ENCODE assay signal across 1 cellular context in the genomic region with DNA sequence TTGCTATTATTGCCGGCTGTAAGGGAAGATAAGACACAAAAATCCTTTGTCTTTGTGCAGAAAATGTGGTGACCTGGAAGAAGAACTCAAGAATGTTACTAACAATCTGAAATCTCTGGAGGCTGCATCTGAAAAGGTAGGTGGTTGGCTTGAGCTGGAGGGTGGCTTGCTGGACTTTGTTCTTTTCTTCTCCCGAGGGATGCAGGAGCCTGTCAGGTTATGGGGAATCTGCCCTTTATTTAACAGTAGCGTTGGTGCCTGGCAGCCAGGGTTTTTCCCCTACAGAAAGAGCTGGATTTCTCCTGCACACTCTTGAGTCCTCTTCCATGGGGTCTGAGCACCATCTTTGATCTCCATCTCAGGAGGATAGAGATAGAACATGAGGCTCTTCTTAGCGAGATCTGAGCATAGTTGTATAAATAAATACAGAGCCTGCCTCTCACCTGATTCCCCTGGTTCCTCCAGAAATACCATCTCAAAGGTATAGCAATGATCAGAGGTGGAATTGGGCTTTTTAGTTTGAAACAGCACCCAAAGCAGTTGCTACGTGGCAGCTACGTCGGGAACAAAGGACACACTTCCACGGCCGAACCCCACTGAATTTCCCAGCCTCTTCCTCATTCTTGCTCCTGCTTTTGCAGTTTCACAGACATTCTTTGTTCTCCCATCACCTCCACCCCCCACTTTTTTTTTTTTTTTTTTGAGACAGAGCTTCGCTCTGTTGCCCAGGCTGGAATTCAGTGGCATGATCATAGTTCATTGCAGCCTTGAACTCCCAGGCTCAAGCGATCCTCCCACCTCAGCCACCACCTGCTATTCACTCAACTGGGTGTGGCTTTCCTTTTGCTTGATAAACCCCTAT.
TF ChIP-seq lines count a peak whose summit lies in the region.

No MANE protein-coding gene starts in this region.

TF ChIP-seq in HepG2, 621 proteins besides CTCF, POLR2A, EP300 and RAD21 (continued from another document and continues in another):
- TF ChIP-seq ELF1 (CRISPR knock-in tag; IDR thresholded peaks at IDR 0.05), result peak; percentile 50; the same call in 1 of the 2 replicates
- TF ChIP-seq PHF5A (CRISPR knock-in tag; IDR thresholded peaks at IDR 0.05; ENCODE audit: low read depth, unreplicated experiment), result no peak
- no peak for TF ChIP-seq MLLT10 (CRISPR knock-in tag; IDR thresholded peaks at IDR 0.05)
- TF ChIP-seq AKAP8 (CRISPR knock-in tag; IDR thresholded peaks at IDR 0.05), result no peak
- no peak for TF ChIP-seq FOXK2 (IDR thresholded peaks at IDR 0.05)
- no peak for TF ChIP-seq U2AF2 (IDR thresholded peaks at IDR 0.05; ENCODE audit: low read depth, low read length)
- TF ChIP-seq KMT2A (CRISPR knock-in tag; IDR thresholded peaks at IDR 0.05), result no peak
- no peak for TF ChIP-seq PTBP1 (IDR thresholded peaks at IDR 0.05; ENCODE audit: low read depth, low read length, poor library complexity, severe bottlenecking)
- no peak; the same call in 1 of the 2 replicates for TF ChIP-seq RBFOX2 (IDR thresholded peaks at IDR 0.05; ENCODE audit: low read depth, low read length)
- TF ChIP-seq ZBTB8A (CRISPR knock-in tag; IDR thresholded peaks at IDR 0.05; ENCODE audit: borderline replicate concordance, low read depth), result no peak
- TF ChIP-seq ZSCAN12 (CRISPR knock-in tag; IDR thresholded peaks at IDR 0.05), result no peak
- TF ChIP-seq ESRRA (CRISPR knock-in tag; IDR thresholded peaks at IDR 0.05; ENCODE audit: low read depth), result no peak
- TF ChIP-seq ZNF549 (CRISPR knock-in tag; IDR thresholded peaks at IDR 0.05), result no peak
- no peak for TF ChIP-seq TBX3 (IDR thresholded peaks at IDR 0.05; ENCODE audit: borderline replicate concordance)
- no peak for TF ChIP-seq ZNF121 (CRISPR knock-in tag; IDR thresholded peaks at IDR 0.05)
- no peak for TF ChIP-seq ZNF274 (CRISPR knock-in tag; IDR thresholded peaks at IDR 0.05)
- TF ChIP-seq ZFYVE20 (CRISPR knock-in tag; IDR thresholded peaks at IDR 0.05; ENCODE audit: borderline replicate concordance, low read depth), result no peak
- TF ChIP-seq GTF2F1 (IDR thresholded peaks at IDR 0.05; ENCODE audit: low read length), result no peak
- TF ChIP-seq, protein P1, sequence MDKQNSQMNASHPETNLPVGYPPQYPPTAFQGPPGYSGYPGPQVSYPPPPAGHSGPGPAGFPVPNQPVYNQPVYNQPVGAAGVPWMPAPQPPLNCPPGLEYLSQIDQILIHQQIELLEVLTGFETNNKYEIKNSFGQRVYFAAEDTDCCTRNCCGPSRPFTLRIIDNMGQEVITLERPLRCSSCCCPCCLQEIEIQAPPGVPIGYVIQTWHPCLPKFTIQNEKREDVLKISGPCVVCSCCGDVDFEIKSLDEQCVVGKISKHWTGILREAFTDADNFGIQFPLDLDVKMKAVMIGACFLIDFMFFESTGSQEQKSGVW (CRISPR knock-in tag; IDR thresholded peaks at IDR 0.05; ENCODE audit: borderline replicate concordance), result no peak
- no peak for TF ChIP-seq ZNF720 (CRISPR knock-in tag; IDR thresholded peaks at IDR 0.05)
- TF ChIP-seq DMAP1 (CRISPR knock-in tag; IDR thresholded peaks at IDR 0.05), result 0 out of 2 replicates have a peak, but pooled peaks have one; percentile 49
- no peak for TF ChIP-seq SOX6 (IDR thresholded peaks at IDR 0.05)
- TF ChIP-seq SOX6 (CRISPR knock-in tag; IDR thresholded peaks at IDR 0.05), result peak; percentile 87
- TF ChIP-seq, protein P2, sequence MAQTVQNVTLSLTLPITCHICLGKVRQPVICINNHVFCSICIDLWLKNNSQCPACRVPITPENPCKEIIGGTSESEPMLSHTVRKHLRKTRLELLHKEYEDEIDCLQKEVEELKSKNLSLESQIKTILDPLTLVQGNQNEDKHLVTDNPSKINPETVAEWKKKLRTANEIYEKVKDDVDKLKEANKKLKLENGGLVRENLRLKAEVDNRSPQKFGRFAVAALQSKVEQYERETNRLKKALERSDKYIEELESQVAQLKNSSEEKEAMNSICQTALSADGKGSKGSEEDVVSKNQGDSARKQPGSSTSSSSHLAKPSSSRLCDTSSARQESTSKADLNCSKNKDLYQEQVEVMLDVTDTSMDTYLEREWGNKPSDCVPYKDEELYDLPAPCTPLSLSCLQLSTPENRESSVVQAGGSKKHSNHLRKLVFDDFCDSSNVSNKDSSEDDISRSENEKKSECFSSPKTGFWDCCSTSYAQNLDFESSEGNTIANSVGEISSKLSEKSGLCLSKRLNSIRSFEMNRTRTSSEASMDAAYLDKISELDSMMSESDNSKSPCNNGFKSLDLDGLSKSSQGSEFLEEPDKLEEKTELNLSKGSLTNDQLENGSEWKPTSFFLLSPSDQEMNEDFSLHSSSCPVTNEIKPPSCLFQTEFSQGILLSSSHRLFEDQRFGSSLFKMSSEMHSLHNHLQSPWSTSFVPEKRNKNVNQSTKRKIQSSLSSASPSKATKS (CRISPR knock-in tag; IDR thresholded peaks at IDR 0.05), result no peak
- TF ChIP-seq SIN3A (IDR thresholded peaks at IDR 0.05; ENCODE audit: borderline replicate concordance, low read depth, low read length), result no peak
- no peak for TF ChIP-seq ZNF660 (CRISPR knock-in tag; IDR thresholded peaks at IDR 0.05; ENCODE audit: borderline replicate concordance, low read depth)
- TF ChIP-seq MAFG (CRISPR knock-in tag; IDR thresholded peaks at IDR 0.05), result no peak
- no peak for TF ChIP-seq HDAC6 (IDR thresholded peaks at IDR 0.05; ENCODE audit: low read depth, low read length)
- no peak for TF ChIP-seq GFI1 (CRISPR knock-in tag; IDR thresholded peaks at IDR 0.05; ENCODE audit: borderline replicate concordance)
- no peak for TF ChIP-seq ZMAT3 (CRISPR knock-in tag; conservative IDR thresholded peaks at IDR 0.05)
- TF ChIP-seq PHF8 (CRISPR knock-in tag; IDR thresholded peaks at IDR 0.05), result no peak
- TF ChIP-seq ZSCAN22 (CRISPR knock-in tag; IDR thresholded peaks at IDR 0.05), result no peak
- TF ChIP-seq, protein P3, sequence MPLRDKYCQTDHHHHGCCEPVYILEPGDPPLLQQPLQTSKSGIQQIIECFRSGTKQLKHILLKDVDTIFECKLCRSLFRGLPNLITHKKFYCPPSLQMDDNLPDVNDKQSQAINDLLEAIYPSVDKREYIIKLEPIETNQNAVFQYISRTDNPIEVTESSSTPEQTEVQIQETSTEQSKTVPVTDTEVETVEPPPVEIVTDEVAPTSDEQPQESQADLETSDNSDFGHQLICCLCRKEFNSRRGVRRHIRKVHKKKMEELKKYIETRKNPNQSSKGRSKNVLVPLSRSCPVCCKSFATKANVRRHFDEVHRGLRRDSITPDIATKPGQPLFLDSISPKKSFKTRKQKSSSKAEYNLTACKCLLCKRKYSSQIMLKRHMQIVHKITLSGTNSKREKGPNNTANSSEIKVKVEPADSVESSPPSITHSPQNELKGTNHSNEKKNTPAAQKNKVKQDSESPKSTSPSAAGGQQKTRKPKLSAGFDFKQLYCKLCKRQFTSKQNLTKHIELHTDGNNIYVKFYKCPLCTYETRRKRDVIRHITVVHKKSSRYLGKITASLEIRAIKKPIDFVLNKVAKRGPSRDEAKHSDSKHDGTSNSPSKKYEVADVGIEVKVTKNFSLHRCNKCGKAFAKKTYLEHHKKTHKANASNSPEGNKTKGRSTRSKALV (CRISPR knock-in tag; IDR thresholded peaks at IDR 0.05), result no peak
- no peak for TF ChIP-seq ZNF180 (CRISPR knock-in tag; IDR thresholded peaks at IDR 0.05; ENCODE audit: borderline replicate concordance, low read depth)
- no peak for TF ChIP-seq TP53 (CRISPR knock-in tag; conservative IDR thresholded peaks at IDR 0.05)
- TF ChIP-seq, protein P4, sequence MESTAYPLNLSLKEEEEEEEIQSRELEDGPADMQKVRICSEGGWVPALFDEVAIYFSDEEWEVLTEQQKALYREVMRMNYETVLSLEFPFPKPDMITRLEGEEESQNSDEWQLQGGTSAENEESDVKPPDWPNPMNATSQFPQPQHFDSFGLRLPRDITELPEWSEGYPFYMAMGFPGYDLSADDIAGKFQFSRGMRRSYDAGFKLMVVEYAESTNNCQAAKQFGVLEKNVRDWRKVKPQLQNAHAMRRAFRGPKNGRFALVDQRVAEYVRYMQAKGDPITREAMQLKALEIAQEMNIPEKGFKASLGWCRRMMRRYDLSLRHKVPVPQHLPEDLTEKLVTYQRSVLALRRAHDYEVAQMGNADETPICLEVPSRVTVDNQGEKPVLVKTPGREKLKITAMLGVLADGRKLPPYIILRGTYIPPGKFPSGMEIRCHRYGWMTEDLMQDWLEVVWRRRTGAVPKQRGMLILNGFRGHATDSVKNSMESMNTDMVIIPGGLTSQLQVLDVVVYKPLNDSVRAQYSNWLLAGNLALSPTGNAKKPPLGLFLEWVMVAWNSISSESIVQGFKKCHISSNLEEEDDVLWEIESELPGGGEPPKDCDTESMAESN (CRISPR knock-in tag; conservative IDR thresholded peaks at IDR 0.05), result no peak
- TF ChIP-seq MAFF (IDR thresholded peaks at IDR 0.05; ENCODE audit: low read depth, low read length), result no peak
- TF ChIP-seq KAT7 (CRISPR knock-in tag; IDR thresholded peaks at IDR 0.05; ENCODE audit: borderline replicate concordance), result no peak
- no peak for TF ChIP-seq ZBTB1 (CRISPR knock-in tag; IDR thresholded peaks at IDR 0.05; ENCODE audit: borderline replicate concordance)
- TF ChIP-seq NCOR1 (IDR thresholded peaks at IDR 0.05; ENCODE audit: borderline replicate concordance, low read length), result peak; percentile 35
- TF ChIP-seq SOX5 (CRISPR knock-in tag; IDR thresholded peaks at IDR 0.05; ENCODE audit: borderline replicate concordance), result peak; percentile 81; the same call in 1 of the 2 replicates
- 0 out of 2 replicates have a peak, but pooled peaks have one; percentile 10 for TF ChIP-seq SALL1 (CRISPR knock-in tag; IDR thresholded peaks at IDR 0.05)
- peak; percentile 52; the same call in 1 of the 2 replicates for TF ChIP-seq CREM (IDR thresholded peaks at IDR 0.05)
- TF ChIP-seq CREM (CRISPR knock-in tag; IDR thresholded peaks at IDR 0.05), result no peak
- no peak for TF ChIP-seq ZFP36L2 (CRISPR knock-in tag; IDR thresholded peaks at IDR 0.05)
- TF ChIP-seq ZC3H13 (CRISPR knock-in tag; IDR thresholded peaks at IDR 0.05), result no peak
- no peak for TF ChIP-seq MIER2 (CRISPR knock-in tag; IDR thresholded peaks at IDR 0.05)
- no peak for TF ChIP-seq PITX1 (CRISPR knock-in tag; IDR thresholded peaks at IDR 0.05)
- no peak for TF ChIP-seq ZNF160 (CRISPR knock-in tag; IDR thresholded peaks at IDR 0.05)
- TF ChIP-seq, protein P5, sequence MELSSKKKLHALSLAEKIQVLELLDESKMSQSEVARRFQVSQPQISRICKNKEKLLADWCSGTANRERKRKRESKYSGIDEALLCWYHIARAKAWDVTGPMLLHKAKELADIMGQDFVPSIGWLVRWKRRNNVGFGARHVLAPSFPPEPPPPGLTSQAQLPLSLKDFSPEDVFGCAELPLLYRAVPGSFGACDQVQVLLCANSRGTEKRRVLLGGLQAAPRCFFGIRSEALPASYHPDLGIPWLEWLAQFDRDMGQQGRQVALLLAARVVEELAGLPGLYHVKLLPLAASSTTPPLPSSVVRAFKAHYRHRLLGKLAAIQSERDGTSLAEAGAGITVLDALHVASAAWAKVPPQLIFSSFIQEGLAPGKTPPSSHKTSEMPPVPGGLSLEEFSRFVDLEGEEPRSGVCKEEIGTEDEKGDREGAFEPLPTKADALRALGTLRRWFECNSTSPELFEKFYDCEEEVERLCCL (CRISPR knock-in tag; IDR thresholded peaks at IDR 0.05; ENCODE audit: borderline replicate concordance), result no peak
- TF ChIP-seq PAF1 (CRISPR knock-in tag; IDR thresholded peaks at IDR 0.05), result no peak
- no peak for TF ChIP-seq HNRNPL (IDR thresholded peaks at IDR 0.05; ENCODE audit: low read depth, low read length)
- no peak; the same call in 1 of the 2 replicates for TF ChIP-seq ISL2 (CRISPR knock-in tag; IDR thresholded peaks at IDR 0.05)
- TF ChIP-seq POLR2AphosphoS2 (IDR thresholded peaks at IDR 0.05; ENCODE audit: low read depth, low read length), result no peak
- no peak for TF ChIP-seq ZNF773 (CRISPR knock-in tag; IDR thresholded peaks at IDR 0.05; ENCODE audit: borderline replicate concordance)
- TF ChIP-seq ZNF841 (CRISPR knock-in tag; IDR thresholded peaks at IDR 0.05; ENCODE audit: borderline replicate concordance), result no peak
- TF ChIP-seq ZNF552 (CRISPR knock-in tag; IDR thresholded peaks at IDR 0.05; ENCODE audit: borderline replicate concordance), result no peak
- TF ChIP-seq ZSCAN25 (CRISPR knock-in tag; IDR thresholded peaks at IDR 0.05), result no peak
- no peak for TF ChIP-seq ZNF790 (CRISPR knock-in tag; IDR thresholded peaks at IDR 0.05; ENCODE audit: borderline replicate concordance)
- TF ChIP-seq ZNF746 (CRISPR knock-in tag; IDR thresholded peaks at IDR 0.05), result no peak
- TF ChIP-seq KMT2B (CRISPR knock-in tag; IDR thresholded peaks at IDR 0.05), result no peak
- TF ChIP-seq, protein P6, sequence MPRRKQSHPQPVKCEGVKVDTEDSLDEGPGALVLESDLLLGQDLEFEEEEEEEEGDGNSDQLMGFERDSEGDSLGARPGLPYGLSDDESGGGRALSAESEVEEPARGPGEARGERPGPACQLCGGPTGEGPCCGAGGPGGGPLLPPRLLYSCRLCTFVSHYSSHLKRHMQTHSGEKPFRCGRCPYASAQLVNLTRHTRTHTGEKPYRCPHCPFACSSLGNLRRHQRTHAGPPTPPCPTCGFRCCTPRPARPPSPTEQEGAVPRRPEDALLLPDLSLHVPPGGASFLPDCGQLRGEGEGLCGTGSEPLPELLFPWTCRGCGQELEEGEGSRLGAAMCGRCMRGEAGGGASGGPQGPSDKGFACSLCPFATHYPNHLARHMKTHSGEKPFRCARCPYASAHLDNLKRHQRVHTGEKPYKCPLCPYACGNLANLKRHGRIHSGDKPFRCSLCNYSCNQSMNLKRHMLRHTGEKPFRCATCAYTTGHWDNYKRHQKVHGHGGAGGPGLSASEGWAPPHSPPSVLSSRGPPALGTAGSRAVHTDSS (CRISPR knock-in tag; conservative IDR thresholded peaks at IDR 0.05), result no peak
- TF ChIP-seq ETV5 (CRISPR knock-in tag; IDR thresholded peaks at IDR 0.05; ENCODE audit: borderline replicate concordance), result peak; percentile 23; the same call in 1 of the 2 replicates
- no peak for TF ChIP-seq ZNF792 (CRISPR knock-in tag; IDR thresholded peaks at IDR 0.05)
- no peak for TF ChIP-seq RORA (CRISPR knock-in tag; IDR thresholded peaks at IDR 0.05)
- TF ChIP-seq NAIF1 (CRISPR knock-in tag; IDR thresholded peaks at IDR 0.05; ENCODE audit: borderline replicate concordance), result no peak
- no peak for TF ChIP-seq CAMTA2 (CRISPR knock-in tag; IDR thresholded peaks at IDR 0.05; ENCODE audit: borderline replicate concordance)
- TF ChIP-seq, protein P7, sequence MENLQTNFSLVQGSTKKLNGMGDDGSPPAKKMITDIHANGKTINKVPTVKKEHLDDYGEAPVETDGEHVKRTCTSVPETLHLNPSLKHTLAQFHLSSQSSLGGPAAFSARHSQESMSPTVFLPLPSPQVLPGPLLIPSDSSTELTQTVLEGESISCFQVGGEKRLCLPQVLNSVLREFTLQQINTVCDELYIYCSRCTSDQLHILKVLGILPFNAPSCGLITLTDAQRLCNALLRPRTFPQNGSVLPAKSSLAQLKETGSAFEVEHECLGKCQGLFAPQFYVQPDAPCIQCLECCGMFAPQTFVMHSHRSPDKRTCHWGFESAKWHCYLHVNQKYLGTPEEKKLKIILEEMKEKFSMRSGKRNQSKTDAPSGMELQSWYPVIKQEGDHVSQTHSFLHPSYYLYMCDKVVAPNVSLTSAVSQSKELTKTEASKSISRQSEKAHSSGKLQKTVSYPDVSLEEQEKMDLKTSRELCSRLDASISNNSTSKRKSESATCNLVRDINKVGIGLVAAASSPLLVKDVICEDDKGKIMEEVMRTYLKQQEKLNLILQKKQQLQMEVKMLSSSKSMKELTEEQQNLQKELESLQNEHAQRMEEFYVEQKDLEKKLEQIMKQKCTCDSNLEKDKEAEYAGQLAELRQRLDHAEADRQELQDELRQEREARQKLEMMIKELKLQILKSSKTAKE (CRISPR knock-in tag; IDR thresholded peaks at IDR 0.05; ENCODE audit: borderline replicate concordance), result peak; percentile 61; the same call in 1 of the 2 replicates
- TF ChIP-seq MTF1 (CRISPR knock-in tag; IDR thresholded peaks at IDR 0.05), result no peak
